Comparison of ENCODE assay signal across 8 cellular contexts in genomic region chr11:65134952-65135632, GRCh38. TPM values are rescaled to one million over a fixed set of nuclear protein-coding genes. Genes with fewer than 3 reads are reported as not detected.
DNase-seq lines count a peak whose midpoint lies in the region; ATAC-seq, FAIRE-seq and TF ChIP-seq lines count a peak whose summit lies in the region.

No MANE protein-coding gene starts in this region.

- H3K27ac ChIP-seq in adrenal gland (peak overlapping the region; percentile 80 to 98 (median 96)), heart left ventricle (peak overlapping the region; percentile 94 to 99 (median 98))

- peak in 1 of 2 donors; percentile 64 for TF ChIP-seq POLR2A in adrenal gland (IDR thresholded peaks at IDR 0.05)
- peak in 1 of 2 donors; percentile 63 for TF ChIP-seq POLR2A in heart left ventricle (IDR thresholded peaks at IDR 0.05)

- 1 to 4% (median 2%) methylated on average over 14 to 24 of the region's 24 CpGs for WGBS in adrenal gland, 4 donors
- 3 to 6% (median 4%) methylated on average over 24 of the region's 24 CpGs for WGBS in heart left ventricle, 4 donors

- peak; percentile 79 for ATAC-seq in HG02798 (IDR thresholded peaks at IDR 0.05; ENCODE audit: poor library complexity, unreplicated experiment)
- peak; percentile 89 to 95 (median 91) for ATAC-seq in heart left ventricle

- TF ChIP-seq CTCF in GM12875 (IDR thresholded peaks at IDR 0.05; ENCODE audit: borderline replicate concordance, insufficient read depth, low read depth, low read length) (no peak), adrenal gland (IDR thresholded peaks at IDR 0.05) (no peak), heart left ventricle (IDR thresholded peaks at IDR 0.05) (no peak)

- intact Hi-C loops in adrenal gland (cut with DNase I), result loop anchor here in 1 of 2 donors (5.0 kb wide), 1 partner anchor 47 kb away; the partner anchor contains the start of gene CAPN1
- intact Hi-C loops in heart left ventricle (cut with DNase I), result loop anchor here in 7 of 10 donors (2.0 to 5.0 kb wide), 3 partner anchors 37 to 47 kb away; partner anchors contain the start of genes CAPN1 (in 6 of the 7) and SPDYC (in 1 of the 7)

- H3K36me3 ChIP-seq in adrenal gland (replicated peaks in 1 of 2) (peaks cover 0 to 30% of the 10 kb centered on the region in 2 donors), heart left ventricle (peaks cover 0 to 30% (median 28%) of the 10 kb centered on the region in 9 donors)

- FAIRE-seq in urothelium cell line (lab: Jason Lieb, UNC), result no peak

- H3K9me3 ChIP-seq in adrenal gland (replicated peaks in 1 of 3) (no peaks in the 10 kb centered on the region), heart left ventricle (no peaks in the 10 kb centered on the region)

- H3K4me3 ChIP-seq in GM12875 (ENCODE audit: low read depth, low read length), result peak overlapping the region; percentile 99
- H3K4me3 ChIP-seq in adrenal gland, result peak overlapping the region; percentile 52 to 92 (median 84)
- H3K4me3 ChIP-seq in heart left ventricle, result peak overlapping the region; percentile 63 to 98 (median 89)

- H3K27me3 ChIP-seq in adrenal gland (no peaks in the 10 kb centered on the region), heart left ventricle (no peaks in the 10 kb centered on the region)

- H3K4me1 ChIP-seq in adrenal gland (replicated peaks in 1 of 2), result peaks cover 18 to 29% of the 10 kb centered on the region in 2 donors
- H3K4me1 ChIP-seq in heart left ventricle, result peaks cover 0 to 34% (median 26%) of the 10 kb centered on the region in 12 donors

- peak; percentile 95 for DNase-seq in NCI-H1417 treated with DMSO at 0.1 percent for 48 hours (lab: John Stamatoyannopoulos, UW)
- peak; percentile 94 to 98 for DNase-seq in SW 1271 (lab: John Stamatoyannopoulos, UW)
- peak; percentile 90 to 98 (median 97) for DNase-seq in adrenal gland
- peak; percentile 90 to 95 (median 91) for DNase-seq in heart left ventricle
- DNase-seq in pons (ENCODE audit: low spot score), result peak; percentile 95
- DNase-seq in urothelium cell line (ENCODE audit: low spot score), result peak; percentile 95

RNA-seq across cellular contexts. Expression of gene SYVN1, which starts 0.8 kb away (rescaled TPM):
- 100 to 1,000 TPM in 1 of 8 donors, 10 to 100 TPM in 7; 28.1 to 119 (median 64.3) TPM for total RNA-seq in adrenal gland
- 100 to 1,000 TPM in 1 of 3 donors, 10 to 100 TPM in 2; 46.0 to 124 (median 58.5) TPM for polyA plus RNA-seq in adrenal gland
- 10 to 100 TPM; 21.7 to 65.8 (median 28.2) TPM for total RNA-seq in heart left ventricle
- polyA plus RNA-seq in heart left ventricle, result 10 to 100 TPM; 13.9 to 34.5 TPM

RNA-seq across cellular contexts. Expression of gene MRPL49, which starts 13.0 kb away (rescaled TPM):
- total RNA-seq in adrenal gland (100 to 1,000 TPM; 113 to 180 (median 135) TPM), heart left ventricle (10 to 100 TPM; 33.1 to 66.6 (median 42.1) TPM)
- polyA plus RNA-seq in adrenal gland (100 to 1,000 TPM in 1 of 3 donors, 10 to 100 TPM in 2; 32.7 to 122 (median 33.9) TPM), heart left ventricle (10 to 100 TPM; 13.7 to 59.2 TPM)

RNA-seq across cellular contexts. Expression of gene FAU, which starts 13.2 kb away (rescaled TPM):
- 1,000 to 10,000 TPM in 5 of 8 donors, 100 to 1,000 TPM in 3; 361 to 1,303 (median 1,029) TPM for total RNA-seq in adrenal gland
- 1,000 to 10,000 TPM in 2 of 3 donors, 100 to 1,000 TPM in 1; 656 to 2,488 (median 2,066) TPM for polyA plus RNA-seq in adrenal gland
- 100 to 1,000 TPM; 388 to 652 (median 636) TPM for total RNA-seq in heart left ventricle
- 1,000 to 10,000 TPM in 1 of 2 donors, 100 to 1,000 TPM in 1; 973 to 1,119 TPM for polyA plus RNA-seq in heart left ventricle

RNA-seq across cellular contexts. Expression of gene ZNHIT2, which starts 17.6 kb away (rescaled TPM):
- total RNA-seq in adrenal gland (10 to 100 TPM; 10.7 to 30.0 (median 20.5) TPM), heart left ventricle (10 to 100 TPM in 1 of 9 donors, 1 to 10 TPM in 8; 5.5 to 14.3 (median 7.3) TPM)
- polyA plus RNA-seq in adrenal gland (10 to 100 TPM in 2 of 3 donors, under 1 TPM in 1; 0.48 to 39.8 (median 32.1) TPM), heart left ventricle (10 to 100 TPM; 12.4 to 15.5 TPM)

RNA-seq across cellular contexts. Expression of gene TM7SF2, which starts 23.4 kb away (rescaled TPM):
- total RNA-seq in adrenal gland (1,000 to 10,000 TPM in 2 of 8 donors, 100 to 1,000 TPM in 6; 278 to 1,807 (median 752) TPM), heart left ventricle (100 to 1,000 TPM in 3 of 9 donors, 10 to 100 TPM in 6; 25.1 to 752 (median 78.6) TPM)
- polyA plus RNA-seq in adrenal gland (100 to 1,000 TPM; 259 to 849 (median 589) TPM), heart left ventricle (10 to 100 TPM; 17.6 to 59.9 TPM)

Comparison
In these comparisons a context has a peak if more than half of its experiments do, and no peak if none do; other contexts are left out.
1. Peak in every context shown above with its lines: DNase-seq, ATAC-seq, H3K4me3 ChIP-seq and H3K27ac ChIP-seq.